In genomic region chr21:32560896-32561295, GRCh38 we compare ENCODE assay signal across 29 cellular contexts. TPM values are rescaled to one million over a fixed set of nuclear protein-coding genes. Genes with fewer than 3 reads are reported as not detected.
"Had no signal": no experiment of that assay in that cellular context is flagged by ENCODE, and none has a peak within 500 bp of the region (broad histone marks: within the 10 kb centered on the region; RNA-seq: fewer than 3 reads in every experiment).

No MANE protein-coding gene starts in this region.

- DNase-seq: colonic mucosa; effector CD8-positive, alpha-beta T cell; endodermal cell; foreskin keratinocyte; heart left ventricle; left ventricle myocardium superior; mucosa of descending colon; naive B cell; pancreas; stimulated activated CD4-positive, alpha-beta T cell treated with anti-CD3 and anti-CD28 coated beads, Interleukin-4, amount 100 ng/mL, for 4 hours; stimulated activated naive CD8-positive, alpha-beta T cell treated with anti-CD3 and anti-CD28 coated beads, Interleukin-15, Interleukin-2, amounts not matched to agents 100 U/mL and 50 U/mL, for 24 hours; substantia nigra; testis; tibial artery had no signal

- H3K79me2 ChIP-seq: hepatocyte had no signal

- H2AFZ ChIP-seq: hepatocyte had no signal

- H3K9me3 Mint-ChIP-seq: natural killer cell treated with Interleukin-12 subunit alpha and Interleukin-12 subunit beta and Interleukin-15 and Interleukin-18, amount 100 ng/mL, for 72 hours had no signal

- ATAC-seq: esophagus mucosa; foreskin keratinocyte; gastroesophageal sphincter; heart left ventricle; left ventricle myocardium superior; mucosa of descending colon; natural killer cell treated with Interleukin-12 subunit alpha and Interleukin-12 subunit beta and Interleukin-15 and Interleukin-18, amount 100 ng/mL, for 72 hours; pancreas; sciatic nerve; stimulated activated memory B cell treated with anti-CD40 and anti-IgM and Interleukin-4, amounts not matched to agents 10 μg/mL and 1 μg/mL and 100 μg/mL, for 72 hours; stimulated activated naive CD8-positive, alpha-beta T cell treated with anti-CD3 and anti-CD28 coated beads, Interleukin-15, Interleukin-2, amounts not matched to agents 100 U/mL and 50 U/mL, for 24 hours had no signal

- H3K27ac ChIP-seq: colonic mucosa, epithelial cell of prostate, foreskin keratinocyte, hepatocyte, neutrophil, pancreas, testis had no signal

- H3K4me1 ChIP-seq: colonic mucosa, foreskin keratinocyte, pancreas had no signal

- H3K4me1 Mint-ChIP-seq: memory B cell; mesothelial cell of epicardium; naive B cell; neural crest cell; stimulated activated memory B cell treated with anti-CD40 and anti-IgM and Interleukin-4, amounts not matched to agents 10 μg/mL and 1 μg/mL and 100 μg/mL, for 72 hours had no signal

- H3K4me2 ChIP-seq: hepatocyte had no signal

- H3K27ac Mint-ChIP-seq: dendritic cell treated with granulocyte-macrophage colony-stimulating factor and Interleukin-4, amounts not matched to agents 40 ng/mL and 50 ng/mL, for 4 days; memory B cell; mesothelial cell of epicardium; naive B cell; natural killer cell treated with Interleukin-12 subunit alpha and Interleukin-12 subunit beta and Interleukin-15 and Interleukin-18, amount 100 ng/mL, for 72 hours; stimulated activated memory B cell treated with anti-CD40 and anti-IgM and Interleukin-4, amounts not matched to agents 10 μg/mL and 1 μg/mL and 100 μg/mL, for 72 hours; type B pancreatic cell had no signal

- H3K27me3 ChIP-seq: colonic mucosa, foreskin keratinocyte, gastroesophageal sphincter, heart left ventricle, hepatocyte, neutrophil, pancreas, testis, tibial artery had no signal

- H3K36me3 Mint-ChIP-seq: memory B cell, type B pancreatic cell had no signal

- H3K27me3 Mint-ChIP-seq: natural killer cell treated with Interleukin-12 subunit alpha and Interleukin-12 subunit beta and Interleukin-15 and Interleukin-18, amount 100 ng/mL, for 72 hours; type B pancreatic cell had no signal

- H3K4me3 ChIP-seq: colonic mucosa, gastroesophageal sphincter, heart left ventricle, hepatocyte, lung, mucosa of descending colon, pancreas, testis, tibial artery had no signal

- H3K9me3 ChIP-seq: colonic mucosa, mucosa of descending colon, neutrophil, pancreas, testis, tibial artery had no signal

- H3K4me3 Mint-ChIP-seq: dendritic cell treated with granulocyte-macrophage colony-stimulating factor and Interleukin-4, amounts not matched to agents 40 ng/mL and 50 ng/mL, for 4 days; endodermal cell; memory B cell; mesothelial cell of epicardium; naive B cell; natural killer cell treated with Interleukin-12 subunit alpha and Interleukin-12 subunit beta and Interleukin-15 and Interleukin-18, amount 100 ng/mL, for 72 hours; neural crest cell; stimulated activated memory B cell treated with anti-CD40 and anti-IgM and Interleukin-4, amounts not matched to agents 10 μg/mL and 1 μg/mL and 100 μg/mL, for 72 hours; type B pancreatic cell had no signal

- H3K36me3 ChIP-seq: colonic mucosa, gastroesophageal sphincter, heart left ventricle, neutrophil, pancreas, tibial artery had no signal

RNA-seq across cellular contexts. Expression of gene TCP10L, which starts 24.4 kb away (rescaled TPM):
- total RNA-seq: esophagus mucosa, pulmonary artery endothelial cell had no signal
